In the genomic region with DNA sequence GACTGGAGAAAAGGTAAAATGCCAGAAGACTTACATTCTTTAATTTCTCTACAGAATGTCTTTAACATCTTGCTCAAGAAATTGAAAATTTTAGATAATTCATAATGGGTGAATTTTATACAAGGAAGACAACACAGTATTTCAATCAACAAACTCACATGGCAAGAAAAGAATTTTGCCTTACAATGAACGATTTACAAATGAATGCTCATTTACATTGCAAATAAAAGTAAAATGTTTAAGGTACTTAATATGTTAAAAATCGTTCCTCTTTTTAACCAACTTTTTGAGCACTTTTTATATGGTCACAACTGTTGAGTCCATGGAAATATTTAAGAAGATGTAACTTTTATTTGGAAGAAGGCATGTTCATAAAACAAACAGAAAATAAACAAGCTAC, we compare ENCODE assay signal across 18 cellular contexts.
DNase-seq lines count a peak whose midpoint lies in the region; ATAC-seq and TF ChIP-seq lines count a peak whose summit lies in the region.
"Had no signal": no experiment of that assay in that cellular context is flagged by ENCODE, and none has a peak within 500 bp of the region (broad histone marks: within the 10 kb centered on the region; RNA-seq: fewer than 3 reads in every experiment).

No MANE protein-coding gene starts in this region.

- ATAC-seq in WTC11 (no peak), omental fat pad (ENCODE audit: low FRiP score) (no peak), HG02678 (IDR thresholded peaks at IDR 0.05; ENCODE audit: unreplicated experiment) (no peak)
- ATAC-seq: CD8-positive, alpha-beta T cell; GM12878; HCT116 had no signal

- H3K36me3 Mint-ChIP-seq in WTC11: peaks cover 49% of the 10 kb centered on the region
- H3K36me3 Mint-ChIP-seq: CD4-positive, CD25-positive, alpha-beta regulatory T cell; CD8-positive, alpha-beta T cell had no signal

- H3K27me3 Mint-ChIP-seq in WTC11 (ENCODE audit: low read depth): no peaks in the 10 kb centered on the region; the same call in 1 of the 2 replicates
- H3K27me3 Mint-ChIP-seq: CD4-positive, CD25-positive, alpha-beta regulatory T cell had no signal

- POLR2A ChIA-PET in WTC11 (lab: Charles Lee): no interaction called here

- intact Hi-C loops in breast epithelium (cut with DNase I; ENCODE audit: low total_unique reads): no loop called here

- H3K4me1 ChIP-seq in HUES48 (ENCODE audit: control insufficient read depth, insufficient read depth, low read length) (peaks cover 28% of the 10 kb centered on the region), iPS-20b (ENCODE audit: insufficient read depth, low read length) (peaks cover 16% of the 10 kb centered on the region; the same call in 1 of the 2 replicates), breast epithelium (no peaks in the 10 kb centered on the region)
- H3K4me1 ChIP-seq: Caco-2 had no signal

- H3K9me3 ChIP-seq in HUES48 (ENCODE audit: control insufficient read depth, insufficient read depth, low read length) (no peaks in the 10 kb centered on the region), iPS-20b (ENCODE audit: insufficient read depth, low read depth, low read length) (no peaks in the 10 kb centered on the region; the same call in 1 of the 2 replicates), breast epithelium (peaks cover 0 to 4% of the 10 kb centered on the region in 2 donors)
- H3K9me3 ChIP-seq: Caco-2 had no signal

- CTCF ChIA-PET in WTC11 (lab: Charles Lee): no interaction called here

- H3K4me3 ChIP-seq in HUES48 (ENCODE audit: low read depth, low read length) (no peak overlapping the region; the same call in 1 of the 2 replicates), iPS-20b (ENCODE audit: low read length) (peak overlapping the region; percentile 52), breast epithelium (no peak overlapping the region)
- H3K4me3 ChIP-seq: GM12878 had no signal

- peak overlapping the region; percentile 71 for H3K27ac Mint-ChIP-seq in WTC11
- H3K27ac Mint-ChIP-seq: CD4-positive, CD25-positive, alpha-beta regulatory T cell; CD8-positive, alpha-beta T cell had no signal

- peaks cover 43% of the 10 kb centered on the region for H3K4me1 Mint-ChIP-seq in WTC11
- H3K4me1 Mint-ChIP-seq: CD4-positive, CD25-positive, alpha-beta regulatory T cell had no signal

- H3K27me3 ChIP-seq in HUES48 (ENCODE audit: control insufficient read depth, insufficient read depth, low read length) (no peaks in the 10 kb centered on the region), iPS-20b (ENCODE audit: insufficient read depth, low read length) (no peaks in the 10 kb centered on the region), breast epithelium (no peaks in the 10 kb centered on the region)

- H3K9ac ChIP-seq in HUES48 (ENCODE audit: low read depth, low read length) (no peak overlapping the region; the same call in 1 of the 2 replicates), iPS-20b (ENCODE audit: low read depth, low read length) (peak overlapping the region; percentile 6; the same call in 1 of the 2 replicates)

- no peak for TF ChIP-seq POLR2A in breast epithelium (IDR thresholded peaks at IDR 0.05)

- peaks cover 47% of the 10 kb centered on the region for H3K9me3 Mint-ChIP-seq in WTC11

- H3K36me3 ChIP-seq in HUES48 (ENCODE audit: control insufficient read depth, insufficient read depth, low read length) (no peaks in the 10 kb centered on the region), iPS-20b (ENCODE audit: insufficient read depth, low read depth, low read length) (no peaks in the 10 kb centered on the region), breast epithelium (no peaks in the 10 kb centered on the region)

- TF ChIP-seq CTCF in WTC11 (IDR thresholded peaks at IDR 0.05) (no peak), omental fat pad (IDR thresholded peaks at IDR 0.05) (no peak), breast epithelium (IDR thresholded peaks at IDR 0.05) (no peak)

- H3K4me3 Mint-ChIP-seq in WTC11: peak overlapping the region; percentile 30
- H3K4me3 Mint-ChIP-seq: CD4-positive, CD25-positive, alpha-beta regulatory T cell; CD8-positive, alpha-beta T cell had no signal

- no peak for DNase-seq in WTC11 (ENCODE audit: low spot score)
- no peak for DNase-seq in omental fat pad (ENCODE audit: low spot score)
- no peak for DNase-seq in breast epithelium (ENCODE audit: low spot score in 2 of 2)
- DNase-seq: C1 segment of cervical spinal cord; Caco-2; CD4-positive, CD25-positive, alpha-beta regulatory T cell; CD8-positive, alpha-beta T cell; DMS 273 treated with DMSO at 0.1 percent for 48 hours; DMS79; EL; GDM1; GOT3; H7 had no signal

- H3K27ac ChIP-seq in HUES48 (ENCODE audit: low read depth, low read length) (peak overlapping the region; percentile 56), iPS-20b (ENCODE audit: low read length) (no peak overlapping the region), breast epithelium (no peak overlapping the region)

TF ChIP-seq in WTC11, 78 proteins besides CTCF, POLR2A, EP300 and RAD21:
- TF ChIP-seq ZNF423 (CRISPR knock-in tag; IDR thresholded peaks at IDR 0.05): no peak
- TF ChIP-seq ARID4B (CRISPR knock-in tag; IDR thresholded peaks at IDR 0.05; ENCODE audit: borderline replicate concordance): no peak
- TF ChIP-seq, protein P1, sequence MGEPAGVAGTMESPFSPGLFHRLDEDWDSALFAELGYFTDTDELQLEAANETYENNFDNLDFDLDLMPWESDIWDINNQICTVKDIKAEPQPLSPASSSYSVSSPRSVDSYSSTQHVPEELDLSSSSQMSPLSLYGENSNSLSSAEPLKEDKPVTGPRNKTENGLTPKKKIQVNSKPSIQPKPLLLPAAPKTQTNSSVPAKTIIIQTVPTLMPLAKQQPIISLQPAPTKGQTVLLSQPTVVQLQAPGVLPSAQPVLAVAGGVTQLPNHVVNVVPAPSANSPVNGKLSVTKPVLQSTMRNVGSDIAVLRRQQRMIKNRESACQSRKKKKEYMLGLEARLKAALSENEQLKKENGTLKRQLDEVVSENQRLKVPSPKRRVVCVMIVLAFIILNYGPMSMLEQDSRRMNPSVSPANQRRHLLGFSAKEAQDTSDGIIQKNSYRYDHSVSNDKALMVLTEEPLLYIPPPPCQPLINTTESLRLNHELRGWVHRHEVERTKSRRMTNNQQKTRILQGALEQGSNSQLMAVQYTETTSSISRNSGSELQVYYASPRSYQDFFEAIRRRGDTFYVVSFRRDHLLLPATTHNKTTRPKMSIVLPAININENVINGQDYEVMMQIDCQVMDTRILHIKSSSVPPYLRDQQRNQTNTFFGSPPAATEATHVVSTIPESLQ (CRISPR knock-in tag; IDR thresholded peaks at IDR 0.05): no peak
- TF ChIP-seq HMGA2 (CRISPR knock-in tag; IDR thresholded peaks at IDR 0.05): no peak
- TF ChIP-seq, protein P2, sequence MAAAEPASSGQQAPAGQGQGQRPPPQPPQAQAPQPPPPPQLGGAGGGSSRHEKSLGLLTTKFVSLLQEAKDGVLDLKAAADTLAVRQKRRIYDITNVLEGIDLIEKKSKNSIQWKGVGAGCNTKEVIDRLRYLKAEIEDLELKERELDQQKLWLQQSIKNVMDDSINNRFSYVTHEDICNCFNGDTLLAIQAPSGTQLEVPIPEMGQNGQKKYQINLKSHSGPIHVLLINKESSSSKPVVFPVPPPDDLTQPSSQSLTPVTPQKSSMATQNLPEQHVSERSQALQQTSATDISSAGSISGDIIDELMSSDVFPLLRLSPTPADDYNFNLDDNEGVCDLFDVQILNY (CRISPR knock-in tag; IDR thresholded peaks at IDR 0.05): no peak
